ENCODE assay signal across 1 cellular context in the genomic region with DNA sequence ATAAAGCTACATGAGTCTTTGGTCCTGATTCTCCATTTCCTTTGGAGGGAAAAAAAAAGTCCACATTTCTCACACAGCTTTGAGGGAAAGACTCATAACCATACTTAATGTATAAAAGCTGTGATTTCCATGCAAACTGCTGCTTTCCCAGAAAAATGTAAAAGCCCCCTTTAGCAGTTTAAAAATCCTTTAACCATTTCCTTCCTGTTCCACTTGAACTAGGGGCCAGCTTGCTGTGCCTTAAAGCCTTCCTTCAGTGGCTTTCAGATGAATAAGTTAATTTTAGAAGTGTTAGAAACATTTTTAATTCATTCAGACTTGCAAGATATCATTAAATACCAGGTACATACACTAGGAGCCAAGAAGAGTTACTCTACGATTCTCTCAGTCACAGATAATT.
TF ChIP-seq lines count a peak whose summit lies in the region.

No MANE protein-coding gene starts in this region.

TF ChIP-seq in GM23338, 12 proteins besides CTCF, POLR2A, EP300 and RAD21 (continued from another document):
- TF ChIP-seq, protein P1, sequence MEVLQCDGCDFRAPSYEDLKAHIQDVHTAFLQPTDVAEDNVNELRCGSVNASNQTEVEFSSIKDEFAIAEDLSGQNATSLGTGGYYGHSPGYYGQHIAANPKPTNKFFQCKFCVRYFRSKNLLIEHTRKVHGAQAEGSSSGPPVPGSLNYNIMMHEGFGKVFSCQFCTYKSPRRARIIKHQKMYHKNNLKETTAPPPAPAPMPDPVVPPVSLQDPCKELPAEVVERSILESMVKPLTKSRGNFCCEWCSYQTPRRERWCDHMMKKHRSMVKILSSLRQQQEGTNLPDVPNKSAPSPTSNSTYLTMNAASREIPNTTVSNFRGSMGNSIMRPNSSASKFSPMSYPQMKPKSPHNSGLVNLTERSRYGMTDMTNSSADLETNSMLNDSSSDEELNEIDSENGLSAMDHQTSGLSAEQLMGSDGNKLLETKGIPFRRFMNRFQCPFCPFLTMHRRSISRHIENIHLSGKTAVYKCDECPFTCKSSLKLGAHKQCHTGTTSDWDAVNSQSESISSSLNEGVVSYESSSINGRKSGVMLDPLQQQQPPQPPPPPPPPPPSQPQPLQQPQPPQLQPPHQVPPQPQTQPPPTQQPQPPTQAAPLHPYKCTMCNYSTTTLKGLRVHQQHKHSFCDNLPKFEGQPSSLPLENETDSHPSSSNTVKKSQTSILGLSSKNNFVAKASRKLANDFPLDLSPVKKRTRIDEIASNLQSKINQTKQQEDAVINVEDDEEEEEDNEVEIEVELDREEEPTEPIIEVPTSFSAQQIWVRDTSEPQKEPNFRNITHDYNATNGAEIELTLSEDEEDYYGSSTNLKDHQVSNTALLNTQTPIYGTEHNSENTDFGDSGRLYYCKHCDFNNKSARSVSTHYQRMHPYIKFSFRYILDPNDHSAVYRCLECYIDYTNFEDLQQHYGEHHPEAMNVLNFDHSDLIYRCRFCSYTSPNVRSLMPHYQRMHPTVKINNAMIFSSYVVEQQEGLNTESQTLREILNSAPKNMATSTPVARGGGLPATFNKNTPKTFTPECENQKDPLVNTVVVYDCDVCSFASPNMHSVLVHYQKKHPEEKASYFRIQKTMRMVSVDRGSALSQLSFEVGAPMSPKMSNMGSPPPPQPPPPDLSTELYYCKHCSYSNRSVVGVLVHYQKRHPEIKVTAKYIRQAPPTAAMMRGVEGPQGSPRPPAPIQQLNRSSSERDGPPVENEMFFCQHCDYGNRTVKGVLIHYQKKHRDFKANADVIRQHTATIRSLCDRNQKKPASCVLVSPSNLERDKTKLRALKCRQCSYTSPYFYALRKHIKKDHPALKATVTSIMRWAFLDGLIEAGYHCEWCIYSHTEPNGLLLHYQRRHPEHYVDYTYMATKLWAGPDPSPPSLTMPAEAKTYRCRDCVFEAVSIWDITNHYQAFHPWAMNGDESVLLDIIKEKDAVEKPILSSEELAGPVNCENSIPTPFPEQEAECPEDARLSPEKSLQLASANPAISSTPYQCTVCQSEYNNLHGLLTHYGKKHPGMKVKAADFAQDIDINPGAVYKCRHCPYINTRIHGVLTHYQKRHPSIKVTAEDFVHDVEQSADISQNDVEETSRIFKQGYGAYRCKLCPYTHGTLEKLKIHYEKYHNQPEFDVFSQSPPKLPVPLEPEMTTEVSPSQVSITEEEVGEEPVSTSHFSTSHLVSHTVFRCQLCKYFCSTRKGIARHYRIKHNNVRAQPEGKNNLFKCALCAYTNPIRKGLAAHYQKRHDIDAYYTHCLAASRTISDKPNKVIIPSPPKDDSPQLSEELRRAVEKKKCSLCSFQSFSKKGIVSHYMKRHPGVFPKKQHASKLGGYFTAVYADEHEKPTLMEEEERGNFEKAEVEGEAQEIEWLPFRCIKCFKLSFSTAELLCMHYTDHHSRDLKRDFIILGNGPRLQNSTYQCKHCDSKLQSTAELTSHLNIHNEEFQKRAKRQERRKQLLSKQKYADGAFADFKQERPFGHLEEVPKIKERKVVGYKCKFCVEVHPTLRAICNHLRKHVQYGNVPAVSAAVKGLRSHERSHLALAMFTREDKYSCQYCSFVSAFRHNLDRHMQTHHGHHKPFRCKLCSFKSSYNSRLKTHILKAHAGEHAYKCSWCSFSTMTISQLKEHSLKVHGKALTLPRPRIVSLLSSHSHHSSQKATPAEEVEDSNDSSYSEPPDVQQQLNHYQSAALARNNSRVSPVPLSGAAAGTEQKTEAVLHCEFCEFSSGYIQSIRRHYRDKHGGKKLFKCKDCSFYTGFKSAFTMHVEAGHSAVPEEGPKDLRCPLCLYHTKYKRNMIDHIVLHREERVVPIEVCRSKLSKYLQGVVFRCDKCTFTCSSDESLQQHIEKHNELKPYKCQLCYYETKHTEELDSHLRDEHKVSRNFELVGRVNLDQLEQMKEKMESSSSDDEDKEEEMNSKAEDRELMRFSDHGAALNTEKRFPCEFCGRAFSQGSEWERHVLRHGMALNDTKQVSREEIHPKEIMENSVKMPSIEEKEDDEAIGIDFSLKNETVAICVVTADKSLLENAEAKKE (CRISPR knock-in tag; IDR thresholded peaks at IDR 0.05), result no peak
- no peak for TF ChIP-seq ZNF331 (CRISPR knock-in tag; IDR thresholded peaks at IDR 0.05; ENCODE audit: low read depth)
